ENCODE assay signal across 4 cellular contexts in the genomic region with DNA sequence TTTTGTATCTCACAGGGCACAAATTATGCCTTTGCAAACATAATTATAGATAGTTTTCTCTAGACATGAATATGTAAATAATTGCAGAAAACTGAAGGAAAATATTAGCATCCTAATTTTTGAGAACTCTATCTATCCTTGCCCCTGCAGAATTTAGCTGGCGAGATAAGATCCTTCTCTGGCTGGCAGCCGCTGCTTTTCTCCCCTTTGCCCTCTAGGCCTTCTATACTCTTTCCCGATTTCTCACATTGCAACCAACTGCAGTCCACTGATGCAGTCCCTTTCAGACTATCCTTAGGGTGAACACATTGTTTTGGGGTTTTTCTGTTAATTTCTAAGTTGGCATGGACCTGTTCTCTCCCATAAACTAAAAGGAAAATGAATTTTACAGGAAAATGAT.
"Had no signal": no experiment of that assay in that cellular context is flagged by ENCODE, and none has a peak within 500 bp of the region (broad histone marks: within the 10 kb centered on the region; RNA-seq: fewer than 3 reads in every experiment).

No MANE protein-coding gene starts in this region.

- DNase-seq: H9, HCEC 1CT, IMR-90 had no signal

- H3K27ac Mint-ChIP-seq: GM23338, H9 had no signal

- ATAC-seq: GM23338 had no signal

- H3K4me2 ChIP-seq: GM23338 had no signal

- H3K4me3 ChIP-seq: GM23338 had no signal

- H3K9me3 Mint-ChIP-seq: GM23338, H9 had no signal

- H3K4me3 Mint-ChIP-seq: GM23338, H9 had no signal

- H2AFZ ChIP-seq: GM23338 had no signal
